Comparison of ENCODE assay signal across 2 cellular contexts in genomic region chr1:39882152-39882551, GRCh38.
TF ChIP-seq lines count a peak whose summit lies in the region.

No MANE protein-coding gene starts in this region.

TF ChIP-seq in SK-N-SH, 30 proteins besides CTCF, POLR2A, EP300 and RAD21 (continued from another document):
- TF ChIP-seq MAX (IDR thresholded peaks at IDR 0.05; ENCODE audit: low read depth) = no peak
- TF ChIP-seq FOXJ3 (CRISPR knock-in tag; IDR thresholded peaks at IDR 0.05) = no peak
- no peak for TF ChIP-seq GATA2 (CRISPR knock-in tag; IDR thresholded peaks at IDR 0.05)
- TF ChIP-seq RXRA (IDR thresholded peaks at IDR 0.05; ENCODE audit: borderline replicate concordance, low read depth) = no peak
- no peak for TF ChIP-seq FOSL2 (IDR thresholded peaks at IDR 0.05; ENCODE audit: borderline replicate concordance, low read depth)
- TF ChIP-seq CHD2 (IDR thresholded peaks at IDR 0.05; ENCODE audit: low read length, partially characterized antibody) = no peak
- TF ChIP-seq USF1 (IDR thresholded peaks at IDR 0.05; ENCODE audit: borderline replicate concordance, low read depth) = no peak
- no peak for TF ChIP-seq FOXM1 (IDR thresholded peaks at IDR 0.05; ENCODE audit: low read depth)
- TF ChIP-seq TEAD4 (IDR thresholded peaks at IDR 0.05; ENCODE audit: borderline replicate concordance, insufficient read depth) = no peak
- TF ChIP-seq SMC3 (IDR thresholded peaks at IDR 0.05; ENCODE audit: low read depth, low read length) = no peak
- TF ChIP-seq GABPA (IDR thresholded peaks at IDR 0.05; ENCODE audit: low read depth) = no peak

TF ChIP-seq in SK-N-SH treated with all-trans-retinoic acid at 6 μM for 48 hours, 23 proteins besides CTCF, POLR2A, EP300 and RAD21 (continued from another document):
- TF ChIP-seq TSHZ2 (CRISPR knock-in tag; IDR thresholded peaks at IDR 0.05) = no peak
- no peak for TF ChIP-seq ZNF8 (CRISPR knock-in tag; IDR thresholded peaks at IDR 0.05)
- TF ChIP-seq CSDC2 (CRISPR knock-in tag; IDR thresholded peaks at IDR 0.05) = no peak
- TF ChIP-seq TCF4 (CRISPR knock-in tag; IDR thresholded peaks at IDR 0.05; ENCODE audit: borderline replicate concordance) = no peak
- TF ChIP-seq ZFP30 (CRISPR knock-in tag; IDR thresholded peaks at IDR 0.05) = no peak
- TF ChIP-seq BACH2 (CRISPR knock-in tag; IDR thresholded peaks at IDR 0.05; ENCODE audit: borderline replicate concordance) = no peak
- no peak for TF ChIP-seq ISL1 (CRISPR knock-in tag; IDR thresholded peaks at IDR 0.05)
- no peak for TF ChIP-seq CSRNP3 (CRISPR knock-in tag; IDR thresholded peaks at IDR 0.05)
- no peak for TF ChIP-seq CREB5 (CRISPR knock-in tag; IDR thresholded peaks at IDR 0.05; ENCODE audit: low read depth)
- TF ChIP-seq ESRRG (CRISPR knock-in tag; IDR thresholded peaks at IDR 0.05) = no peak
TF ChIP-seq in SK-N-SH treated with all-trans-retinoic acid at 6 μM for 48 hours: peak in this region for 0.
